In genomic region chr20:25623736-25624499, GRCh38 we compare ENCODE assay signal across 1 cellular context.
A peak's percentile ranks its signal among the peaks of the same experiment; 100 is the strongest.
TF ChIP-seq lines count a peak whose summit lies in the region.

Gene NANP, minus strand, starts transcription at chr20:25624014. Its CDS starts 66 bp downstream, at chr20:25623948.

TF ChIP-seq in HepG2, 621 proteins besides CTCF, POLR2A, EP300 and RAD21 (continued from another document and continues in another):
- peak; percentile 82 for TF ChIP-seq MXD1 (CRISPR knock-in tag; IDR thresholded peaks at IDR 0.05)
- TF ChIP-seq AFF4 (CRISPR knock-in tag; IDR thresholded peaks at IDR 0.05), result peak; percentile 86; the same call in 1 of the 2 replicates
- peak; percentile 86 for TF ChIP-seq ZNF761 (CRISPR knock-in tag; conservative IDR thresholded peaks at IDR 0.05)
- peak; percentile 99 for TF ChIP-seq TERF1 (CRISPR knock-in tag; IDR thresholded peaks at IDR 0.05)
- peak; percentile 6; the same call in 1 of the 2 replicates for TF ChIP-seq ZNF7 (CRISPR knock-in tag; IDR thresholded peaks at IDR 0.05)
- TF ChIP-seq HOXA9 (CRISPR knock-in tag; IDR thresholded peaks at IDR 0.05; ENCODE audit: borderline replicate concordance), result peak; percentile 73; the same call in 1 of the 2 replicates
- TF ChIP-seq ZNF441 (CRISPR knock-in tag; IDR thresholded peaks at IDR 0.05; ENCODE audit: borderline replicate concordance), result peak; percentile 92
- peak; percentile 95 for TF ChIP-seq DBP (CRISPR knock-in tag; IDR thresholded peaks at IDR 0.05; ENCODE audit: not compliant biosample characterization)
- TF ChIP-seq HBP1 (CRISPR knock-in tag; IDR thresholded peaks at IDR 0.05; ENCODE audit: low read depth), result peak; percentile 84; the same call in 1 of the 2 replicates
- peak; percentile 71 for TF ChIP-seq MNT (IDR thresholded peaks at IDR 0.05)
- peak; percentile 92 for TF ChIP-seq TEAD2 (CRISPR knock-in tag; IDR thresholded peaks at IDR 0.05)
- TF ChIP-seq CSRNP1 (CRISPR knock-in tag; IDR thresholded peaks at IDR 0.05), result peak; percentile 96
- peak; percentile 93 for TF ChIP-seq SNAPC2 (CRISPR knock-in tag; IDR thresholded peaks at IDR 0.05)
- peak; percentile 90 for TF ChIP-seq ZNF766 (CRISPR knock-in tag; IDR thresholded peaks at IDR 0.05; ENCODE audit: borderline replicate concordance)
- peak; percentile 85 to 96 for TF ChIP-seq HMGXB4 (CRISPR knock-in tag; IDR thresholded peaks at IDR 0.05; ENCODE audit: borderline replicate concordance in 1 of 2, low read depth in 1 of 2)
- TF ChIP-seq ZNF34 (CRISPR knock-in tag; IDR thresholded peaks at IDR 0.05; ENCODE audit: borderline replicate concordance), result no peak
- TF ChIP-seq TBL1XR1 (IDR thresholded peaks at IDR 0.05; ENCODE audit: borderline replicate concordance, low read length, partially characterized antibody), result peak; percentile 44
- TF ChIP-seq KDM3A (CRISPR knock-in tag; IDR thresholded peaks at IDR 0.05; ENCODE audit: low read depth), result peak; percentile 97; the same call in 1 of the 2 replicates
- peak; percentile 92 for TF ChIP-seq AKNA (CRISPR knock-in tag; IDR thresholded peaks at IDR 0.05; ENCODE audit: borderline replicate concordance)
- peak; percentile 99 for TF ChIP-seq NFKB2 (CRISPR knock-in tag; IDR thresholded peaks at IDR 0.05; ENCODE audit: borderline replicate concordance)
- TF ChIP-seq MXI1 (IDR thresholded peaks at IDR 0.05; ENCODE audit: borderline replicate concordance, low read depth, low read length), result peak; percentile 83
- TF ChIP-seq HMGA1 (CRISPR knock-in tag; conservative IDR thresholded peaks at IDR 0.05), result no peak
- TF ChIP-seq ZNF180 (CRISPR knock-in tag; IDR thresholded peaks at IDR 0.05; ENCODE audit: borderline replicate concordance, low read depth), result peak; percentile 84; the same call in 1 of the 2 replicates
- no peak; the same call in 1 of the 2 replicates for TF ChIP-seq ZNF362 (CRISPR knock-in tag; IDR thresholded peaks at IDR 0.05; ENCODE audit: borderline replicate concordance)
- peak; percentile 80 for TF ChIP-seq STAT5B (CRISPR knock-in tag; IDR thresholded peaks at IDR 0.05)
- 0 out of 2 replicates have a peak, but pooled peaks have one; percentile 3 for TF ChIP-seq KDM1A (CRISPR knock-in tag; IDR thresholded peaks at IDR 0.05)
- no peak for TF ChIP-seq FOXO4 (CRISPR knock-in tag; conservative IDR thresholded peaks at IDR 0.05)
- TF ChIP-seq EEA1 (CRISPR knock-in tag; IDR thresholded peaks at IDR 0.05; ENCODE audit: borderline replicate concordance), result peak; percentile 99
- 0 out of 2 replicates have a peak, but pooled peaks have one; percentile 58 for TF ChIP-seq SP1 (IDR thresholded peaks at IDR 0.05)
- peak; percentile 45 for TF ChIP-seq SP1 (CRISPR knock-in tag; IDR thresholded peaks at IDR 0.05)
- peak; percentile 68; the same call in 1 of the 2 replicates for TF ChIP-seq ZNF414 (CRISPR knock-in tag; IDR thresholded peaks at IDR 0.05)
- TF ChIP-seq ZNF781 (CRISPR knock-in tag; IDR thresholded peaks at IDR 0.05; ENCODE audit: borderline replicate concordance, not compliant biosample characterization), result peak; percentile 100
- no peak for TF ChIP-seq ATM (IDR thresholded peaks at IDR 0.05; ENCODE audit: borderline replicate concordance)
